ENCODE assay signal across 8 cellular contexts in the genomic region with DNA sequence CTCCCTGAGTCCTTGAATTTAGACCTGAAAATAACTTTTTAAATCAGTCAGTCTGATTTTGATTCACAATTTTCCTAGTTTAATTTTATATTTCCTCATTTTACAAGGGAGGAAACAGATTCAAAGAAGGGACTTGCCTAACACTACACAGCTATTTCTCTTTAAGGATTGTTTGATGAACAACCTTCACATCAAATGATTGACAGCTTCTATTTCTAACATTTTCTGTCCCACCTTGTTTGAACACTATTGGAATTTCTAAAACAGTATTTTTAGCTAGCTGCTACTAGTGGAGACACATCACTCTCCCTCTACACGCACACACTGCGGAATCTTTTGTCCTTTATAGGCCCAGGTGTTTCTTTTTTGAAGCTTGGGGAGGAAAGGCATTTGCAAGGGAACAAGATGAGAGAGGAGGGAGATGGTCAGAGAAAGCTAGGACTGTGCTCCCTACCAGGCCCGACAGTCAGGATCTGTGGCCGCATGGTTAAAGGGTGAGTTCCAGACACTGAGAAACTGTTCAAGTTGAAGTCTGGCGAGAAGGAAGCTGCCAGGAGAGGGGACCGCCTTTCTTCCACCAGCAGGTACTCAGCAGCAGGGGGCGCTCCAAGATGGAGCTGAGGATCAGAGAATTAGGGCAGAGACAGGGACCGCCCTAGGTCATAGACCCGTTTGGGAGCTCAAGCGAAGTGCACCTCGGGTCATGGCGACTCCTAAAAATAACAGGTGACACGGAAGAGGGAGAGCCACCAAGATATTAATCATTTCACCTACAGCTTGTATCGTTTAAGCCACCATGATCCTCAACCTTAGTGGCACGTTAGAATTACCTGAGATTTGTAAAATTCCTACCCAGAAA. TPM values are rescaled to one million over a fixed set of nuclear protein-coding genes. Genes with fewer than 3 reads are reported as not detected.
DNase-seq lines count a peak whose midpoint lies in the region; ATAC-seq and TF ChIP-seq lines count a peak whose summit lies in the region.

No MANE protein-coding gene starts in this region.

- no peak overlapping the region for H3K4me3 ChIP-seq in lower lobe of right lung

- no peaks in the 10 kb centered on the region for H3K36me3 Mint-ChIP-seq in T-helper 2 cell treated with Interferon-gamma antibody and Interleukin-4, amounts not matched to agents 5 μg/mL and 100 μg/mL, for 36 hours (ENCODE audit: low read depth)
- no peaks in the 10 kb centered on the region for H3K36me3 Mint-ChIP-seq in stimulated activated memory B cell treated with anti-CD40 and anti-IgM and Interleukin-4, amounts not matched to agents 10 μg/mL and 1 μg/mL and 100 μg/mL, for 72 hours

- no peak overlapping the region for H3K27ac ChIP-seq in lower lobe of right lung

- no peaks in the 10 kb centered on the region for H3K36me3 ChIP-seq in lower lobe of right lung

- no peaks in the 10 kb centered on the region for H3K27me3 ChIP-seq in lower lobe of right lung (ENCODE audit: low read depth)

- H3K9me3 ChIP-seq in lower lobe of right lung, result no peaks in the 10 kb centered on the region

- peak; percentile 74 for TF ChIP-seq CTCF in GM20000 (IDR thresholded peaks at IDR 0.05; ENCODE audit: extremely low read depth, missing control alignments)
- TF ChIP-seq CTCF in lower lobe of right lung (IDR thresholded peaks at IDR 0.05), result peak; percentile 56

- ATAC-seq in lower lobe of right lung, result peak; percentile 69 to 74
- peak; percentile 83 for ATAC-seq in stimulated activated memory B cell treated with anti-CD40 and anti-IgM and Interleukin-4, amounts not matched to agents 10 μg/mL and 1 μg/mL and 100 μg/mL, for 72 hours

- H3K9me3 Mint-ChIP-seq in T-helper 2 cell treated with Interferon-gamma antibody and Interleukin-4, amounts not matched to agents 5 μg/mL and 100 μg/mL, for 36 hours, result no peaks in the 10 kb centered on the region
- no peaks in the 10 kb centered on the region for H3K9me3 Mint-ChIP-seq in stimulated activated memory B cell treated with anti-CD40 and anti-IgM and Interleukin-4, amounts not matched to agents 10 μg/mL and 1 μg/mL and 100 μg/mL, for 72 hours

- H3K27me3 Mint-ChIP-seq in T-helper 2 cell treated with Interferon-gamma antibody and Interleukin-4, amounts not matched to agents 5 μg/mL and 100 μg/mL, for 36 hours (ENCODE audit: low read depth), result peaks cover under 1% of the 10 kb centered on the region
- no peaks in the 10 kb centered on the region for H3K27me3 Mint-ChIP-seq in stimulated activated memory B cell treated with anti-CD40 and anti-IgM and Interleukin-4, amounts not matched to agents 10 μg/mL and 1 μg/mL and 100 μg/mL, for 72 hours

- peak; percentile 25 for DNase-seq in CMK (ENCODE audit: low read depth)
- DNase-seq in GM20000 (ENCODE audit: low spot score), result peak; percentile 77
- peak; percentile 20 for DNase-seq in HK-2 (ENCODE audit: unreplicated experiment)
- peak; percentile 62 for DNase-seq in T-helper 2 cell treated with Interferon-gamma antibody and Interleukin-4, amounts not matched to agents 5 μg/mL and 100 μg/mL, for 36 hours (ENCODE audit: low spot score)
- peak; percentile 14 for DNase-seq in astrocyte of the hippocampus (ENCODE audit: low read depth, low spot score)
- peak; percentile 68 for DNase-seq in lower lobe of right lung
- DNase-seq in A172 (ENCODE audit: low spot score), result no peak

- no peaks in the 10 kb centered on the region for H3K4me1 ChIP-seq in lower lobe of right lung

- peaks cover 50% of the 10 kb centered on the region for H3K4me1 Mint-ChIP-seq in T-helper 2 cell treated with Interferon-gamma antibody and Interleukin-4, amounts not matched to agents 5 μg/mL and 100 μg/mL, for 36 hours (ENCODE audit: low read depth)
- H3K4me1 Mint-ChIP-seq in stimulated activated memory B cell treated with anti-CD40 and anti-IgM and Interleukin-4, amounts not matched to agents 10 μg/mL and 1 μg/mL and 100 μg/mL, for 72 hours, result peaks cover 24% of the 10 kb centered on the region

- H3K4me3 Mint-ChIP-seq in T-helper 2 cell treated with Interferon-gamma antibody and Interleukin-4, amounts not matched to agents 5 μg/mL and 100 μg/mL, for 36 hours, result peak overlapping the region; percentile 46
- no peak overlapping the region for H3K4me3 Mint-ChIP-seq in stimulated activated memory B cell treated with anti-CD40 and anti-IgM and Interleukin-4, amounts not matched to agents 10 μg/mL and 1 μg/mL and 100 μg/mL, for 72 hours

- no peak overlapping the region for H3K27ac Mint-ChIP-seq in T-helper 2 cell treated with Interferon-gamma antibody and Interleukin-4, amounts not matched to agents 5 μg/mL and 100 μg/mL, for 36 hours
- H3K27ac Mint-ChIP-seq in stimulated activated memory B cell treated with anti-CD40 and anti-IgM and Interleukin-4, amounts not matched to agents 10 μg/mL and 1 μg/mL and 100 μg/mL, for 72 hours, result peak overlapping the region; percentile 5

- intact Hi-C loops in lower lobe of right lung (cut with DNase I), result no loop called here

RNA-seq across cellular contexts. Expression of a gene that starts 49.7 kb away (rescaled TPM):
- total RNA-seq in lower lobe of right lung, result 1.5 TPM
- total RNA-seq in A172 (2014; rRNA removed; shearing (Covaris generic)), result 3.1 and 4.6 TPM in 2 replicates
